Comparison of ENCODE assay signal across 17 cellular contexts in the genomic region with DNA sequence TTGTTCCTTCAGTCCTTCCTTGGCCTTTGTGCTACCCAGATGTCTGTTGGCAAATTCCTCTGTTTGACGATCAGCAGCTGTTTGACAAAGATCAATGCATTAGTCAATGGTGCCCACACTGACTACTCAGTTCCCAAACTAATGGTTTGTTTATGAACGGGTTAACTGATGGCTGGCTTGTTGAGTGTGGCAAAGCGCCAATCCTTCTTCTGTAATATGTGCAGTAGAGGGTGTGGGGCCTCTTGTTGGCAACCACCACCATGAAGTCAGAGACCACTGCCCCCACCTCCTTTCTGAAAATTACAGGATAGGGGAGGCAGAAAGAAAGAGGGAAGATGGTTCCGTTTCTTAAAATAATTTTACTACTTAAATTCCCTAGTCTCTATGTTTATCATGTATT. TPM values are rescaled to one million over a fixed set of nuclear protein-coding genes. Genes with fewer than 3 reads are reported as not detected.
DNase-seq lines count a peak whose midpoint lies in the region; ATAC-seq and TF ChIP-seq lines count a peak whose summit lies in the region.
"Had no signal": no experiment of that assay in that cellular context is flagged by ENCODE, and none has a peak within 500 bp of the region (broad histone marks: within the 10 kb centered on the region; RNA-seq: fewer than 3 reads in every experiment).

No MANE protein-coding gene starts in this region.

- H2BK5ac ChIP-seq in IMR-90 (ENCODE audit: low read depth, low read length, poor library complexity, severe bottlenecking) (no peak overlapping the region), neuronal stem cell (ENCODE audit: low read length) (no peak overlapping the region)

- intact Hi-C loops in IMR-90 (cut with micrococcal nuclease), result loop anchor here (10.0 kb wide), 2 partner anchors 214 to 324 kb away; no protein-coding TSS in a partner anchor
- intact Hi-C loops in OCI-LY7 (cut with micrococcal nuclease; ENCODE audit: unreplicated experiment), result no loop called here

- peaks cover 30% of the 10 kb centered on the region for H3K4me1 ChIP-seq in GM23248 (ENCODE audit: insufficient read depth)
- peaks cover 7% of the 10 kb centered on the region for H3K4me1 ChIP-seq in IMR-90 (ENCODE audit: control insufficient read depth, insufficient read depth, low read length)
- peaks cover 6 to 14% of the 10 kb centered on the region in 2 donors for H3K4me1 ChIP-seq in neuronal stem cell (ENCODE audit: control insufficient read depth in 2 of 2, insufficient read depth in 1 of 2, low read depth in 1 of 2, low read length in 2 of 2)
- no peaks in the 10 kb centered on the region for H3K4me1 ChIP-seq in OCI-LY7 (ENCODE audit: insufficient read depth, low read length, poor library complexity, severe bottlenecking)
- H3K4me1 ChIP-seq: foreskin keratinocyte had no signal

- no peak overlapping the region for H2AK9ac ChIP-seq in IMR-90 (replicated peaks; ENCODE audit: low read depth, low read length, poor library complexity)

- no peak overlapping the region for H4K5ac ChIP-seq in IMR-90 (ENCODE audit: low read depth, low read length)

- 0 out of 4 replicates have a peak overlapping the region, but pooled peaks of 1 of the 2 experiments have one; percentile 29 for H4K8ac ChIP-seq in IMR-90 (ENCODE audit: low read depth in 2 of 2, low read length in 2 of 2)
- no peak overlapping the region for H4K8ac ChIP-seq in neuronal stem cell (ENCODE audit: low read depth, low read length)

- DNase-seq in GM23248 (no peak), IMR-90 (no peak), astrocyte of the hippocampus (ENCODE audit: low read depth, low spot score) (peak; percentile 53), neuronal stem cell (ENCODE audit: low spot score) (no peak), OCI-LY7 (ENCODE audit: low spot score) (no peak), H7 (no peak)
- DNase-seq: activated naive CD8-positive, alpha-beta T cell treated with anti-CD3 and anti-CD28 coated beads for 36 hours; effector memory CD8-positive, alpha-beta T cell; NCI-H1417 treated with DMSO at 0.1 percent for 48 hours; NCI-H2081 treated with DMSO at 0.1 percent for 48 hours; NCI-H510A; T-helper 9 cell had no signal

- H3K36me3 ChIP-seq in GM23248 (ENCODE audit: low read depth), result no peaks in the 10 kb centered on the region
- H3K36me3 ChIP-seq in IMR-90 (ENCODE audit: control insufficient read depth, insufficient read depth, low read length), result no peaks in the 10 kb centered on the region
- H3K36me3 ChIP-seq in neuronal stem cell (replicated peaks in 1 of 2; ENCODE audit: control insufficient read depth in 2 of 2, insufficient read depth in 2 of 2, low read length in 2 of 2), result no peaks in the 10 kb centered on the region
- H3K36me3 ChIP-seq in OCI-LY7 (ENCODE audit: insufficient read depth, low read length), result no peaks in the 10 kb centered on the region
- no peaks in the 10 kb centered on the region for H3K36me3 ChIP-seq in H7 (replicated peaks; ENCODE audit: control insufficient read depth, insufficient read depth, low read length)
- H3K36me3 ChIP-seq: sigmoid colon had no signal

- POLR2A ChIA-PET in IMR-90 (lab: Charles Lee; ENCODE audit: unreplicated experiment), result no interaction called here
- POLR2A ChIA-PET in OCI-LY7 (lab: Charles Lee), result no interaction called here

- H3K4me3 ChIP-seq in GM23248 (no peak overlapping the region), IMR-90 (ENCODE audit: insufficient read depth, low read depth, low read length) (no peak overlapping the region), neuronal stem cell (ENCODE audit: low read length in 2 of 2) (no peak overlapping the region), OCI-LY7 (ENCODE audit: low read depth, low read length, poor library complexity, severe bottlenecking) (no peak overlapping the region), H7 (ENCODE audit: insufficient read depth, low read depth, low read length) (no peak overlapping the region)
- H3K4me3 ChIP-seq: sigmoid colon had no signal

- peaks cover 14% of the 10 kb centered on the region for H3K9me1 ChIP-seq in IMR-90 (ENCODE audit: insufficient read depth, low read length)

- no peaks in the 10 kb centered on the region for H4K20me1 ChIP-seq in GM23248 (ENCODE audit: insufficient read depth)
- no peaks in the 10 kb centered on the region for H4K20me1 ChIP-seq in IMR-90 (ENCODE audit: insufficient read depth, low read length)
- no peaks in the 10 kb centered on the region for H4K20me1 ChIP-seq in OCI-LY7 (ENCODE audit: insufficient read depth, low read length)

- H3K79me2 ChIP-seq in GM23248 (ENCODE audit: insufficient read depth), result no peaks in the 10 kb centered on the region
- no peaks in the 10 kb centered on the region for H3K79me2 ChIP-seq in OCI-LY7 (ENCODE audit: insufficient read depth, low read depth, low read length)

- H3K4ac ChIP-seq in IMR-90 (ENCODE audit: low read depth, low read length) (no peak overlapping the region; the same call in 1 of the 2 replicates), neuronal stem cell (ENCODE audit: low read length) (no peak overlapping the region)

- peak overlapping the region; percentile 32; the same call in 1 of the 2 replicates for H2BK120ac ChIP-seq in IMR-90 (ENCODE audit: low read depth, low read length)
- no peak overlapping the region for H2BK120ac ChIP-seq in neuronal stem cell (ENCODE audit: low read depth, low read length)

- H4K91ac ChIP-seq in IMR-90 (ENCODE audit: insufficient read depth, low read depth, low read length) (no peak overlapping the region; the same call in 1 of the 2 replicates), neuronal stem cell (ENCODE audit: low read depth, low read length, poor library complexity) (no peak overlapping the region)

- no peak overlapping the region for H2AFZ ChIP-seq in GM23248
- H2AFZ ChIP-seq in IMR-90 (replicated peaks; ENCODE audit: low read length, poor library complexity), result peak overlapping the region; percentile 75
- H2AFZ ChIP-seq in neuronal stem cell (ENCODE audit: low read length), result peak overlapping the region; percentile 69
- H2AFZ ChIP-seq in OCI-LY7 (ENCODE audit: low read length), result no peak overlapping the region

- no peak overlapping the region for H3K56ac ChIP-seq in IMR-90 (ENCODE audit: extremely low read depth, insufficient read depth, low read length)

- H2BK15ac ChIP-seq in IMR-90 (ENCODE audit: low read depth, low read length) (no peak overlapping the region; the same call in 2 of the 3 replicates), neuronal stem cell (ENCODE audit: low read length) (no peak overlapping the region)

- H3K27me3 ChIP-seq in GM23248 (replicated peaks; ENCODE audit: insufficient read depth) (no peaks in the 10 kb centered on the region), IMR-90 (ENCODE audit: control insufficient read depth, insufficient read depth, low read length) (peaks cover 9% of the 10 kb centered on the region; the same call in 1 of the 2 replicates), neuronal stem cell (ENCODE audit: control insufficient read depth in 3 of 3, insufficient read depth in 3 of 3, low read depth in 1 of 3, low read length in 3 of 3) (peaks cover 2 to 26% (median 14%) of the 10 kb centered on the region in 3 experiments), H7 (ENCODE audit: control insufficient read depth, insufficient read depth, low read length) (peaks cover 62% of the 10 kb centered on the region)
- H3K27me3 ChIP-seq: sigmoid colon had no signal

- H3K14ac ChIP-seq in IMR-90 (replicated peaks; ENCODE audit: low read depth, low read length), result peak overlapping the region; percentile 69
- H3K14ac ChIP-seq in neuronal stem cell (ENCODE audit: low read length), result no peak overlapping the region

- BruUV-seq in IMR-90 (replicated peaks; lab: Mats Ljungman, UMichigan) (no TSS peak), OCI-LY7 (replicated peaks; lab: Mats Ljungman, UMichigan) (no TSS peak)

- no peak overlapping the region for H3K18ac ChIP-seq in IMR-90 (ENCODE audit: low read depth, low read length)
- no peak overlapping the region for H3K18ac ChIP-seq in neuronal stem cell (ENCODE audit: low read length)

- in situ Hi-C loops in GM23248 (cut with MboI), result no loop called here
- in situ Hi-C loops in IMR-90 (cut with MboI; ENCODE audit: low sequenced_read_pairs), result no loop called here

- H3K9ac ChIP-seq in GM23248 (no peak overlapping the region), IMR-90 (ENCODE audit: low read depth, low read length) (no peak overlapping the region), neuronal stem cell (ENCODE audit: low read depth, low read length, poor library complexity) (no peak overlapping the region)

- no peak overlapping the region for H2AK5ac ChIP-seq in IMR-90 (ENCODE audit: low read depth, low read length)
- H2AK5ac ChIP-seq in neuronal stem cell (ENCODE audit: low read depth, low read length), result no peak overlapping the region

- H3K4me2 ChIP-seq in GM23248 (ENCODE audit: unreplicated experiment), result peak overlapping the region; percentile 70
- H3K4me2 ChIP-seq in IMR-90 (ENCODE audit: low read depth, low read length), result no peak overlapping the region; the same call in 1 of the 2 replicates
- H3K4me2 ChIP-seq in neuronal stem cell (ENCODE audit: insufficient read depth, low read length, poor library complexity, severe bottlenecking), result no peak overlapping the region
- no peak overlapping the region for H3K4me2 ChIP-seq in OCI-LY7 (ENCODE audit: low read length)

- 41 to 45% methylated on average over 4 of the region's 4 CpGs for WGBS in GM23248 (ENCODE audit: low coverage in 1 of 2, low lambda C conversion rate in 2 of 2, missing lambda C conversion rate in 2 of 2), 2 experiments
- no CpG with 5 or more reads among the region's 4 CpGs for WGBS in IMR-90 (ENCODE audit: extremely low coverage in 2 of 2, insufficient read length in 1 of 2), 2 experiments
- WGBS in neuronal stem cell (ENCODE audit: extremely low coverage in 2 of 2, insufficient read length in 2 of 2, insufficient replicate concordance in 1 of 2), 2 donors, result no CpG with 5 or more reads among the region's 4 CpGs

- no peaks in the 10 kb centered on the region for H3K9me3 ChIP-seq in GM23248 (ENCODE audit: low read depth)
- H3K9me3 ChIP-seq in IMR-90 (ENCODE audit: control insufficient read depth, insufficient read depth, low read length), result no peaks in the 10 kb centered on the region
- H3K9me3 ChIP-seq in neuronal stem cell (replicated peaks in 1 of 2; ENCODE audit: control insufficient read depth in 2 of 2, insufficient read depth in 1 of 2, low read depth in 1 of 2, low read length in 2 of 2), result no peaks in the 10 kb centered on the region
- H3K9me3 ChIP-seq in OCI-LY7 (ENCODE audit: low read length), result no peaks in the 10 kb centered on the region
- H3K9me3 ChIP-seq: sigmoid colon had no signal

- H3K79me1 ChIP-seq in IMR-90 (ENCODE audit: low read depth in 1 of 2, low read length in 2 of 2) (no peaks in the 10 kb centered on the region), neuronal stem cell (ENCODE audit: low read depth, low read length) (no peaks in the 10 kb centered on the region)

- TF ChIP-seq RAD21 in IMR-90 (IDR thresholded peaks at IDR 0.05; ENCODE audit: low read length), result no peak

- CTCF ChIA-PET in IMR-90 (lab: Yijun Ruan, JAX), result interaction anchor here (0.6 kb wide), 1 partner anchor 17 kb away, joined by 3 read pairs; no protein-coding TSS in a partner anchor
- CTCF ChIA-PET in OCI-LY7 (lab: Charles Lee; ENCODE audit: unreplicated experiment), result no interaction called here

- no peak for TF ChIP-seq POLR2A in IMR-90 (IDR thresholded peaks at IDR 0.05; ENCODE audit: low read depth, low read length)

- no peak overlapping the region for H2BK12ac ChIP-seq in neuronal stem cell (ENCODE audit: low read length)

- H3K23ac ChIP-seq in IMR-90 (ENCODE audit: low read depth, low read length), result peak overlapping the region; percentile 60; the same call in 1 of the 2 replicates
- H3K23ac ChIP-seq in neuronal stem cell (ENCODE audit: low read depth, low read length, poor library complexity), result no peak overlapping the region

- H2BK20ac ChIP-seq in IMR-90 (ENCODE audit: low read depth, low read length), result 0 out of 2 replicates have a peak overlapping the region, but pooled peaks have one; percentile 20

- H3K27ac ChIP-seq in GM23248 (no peak overlapping the region), IMR-90 (ENCODE audit: insufficient read depth, low read length) (no peak overlapping the region), neuronal stem cell (replicated peaks; ENCODE audit: low read length) (peak overlapping the region; percentile 34), OCI-LY7 (ENCODE audit: low read depth, low read length, poor library complexity, severe bottlenecking) (no peak overlapping the region)
- H3K27ac ChIP-seq: foreskin keratinocyte had no signal

- dilution Hi-C loops in IMR-90 (cut with HindIII; ENCODE audit: low sequenced_read_pairs, unreplicated experiment), result no loop called here

- H3F3A ChIP-seq in GM23248 (ENCODE audit: insufficient read depth), result peaks cover 38% of the 10 kb centered on the region

- H3K9me2 ChIP-seq in GM23248 (ENCODE audit: insufficient read depth), result no peaks in the 10 kb centered on the region
- no peaks in the 10 kb centered on the region for H3K9me2 ChIP-seq in OCI-LY7 (ENCODE audit: insufficient read depth, low read length)

- ATAC-seq in IMR-90 (ENCODE audit: low read depth) (no peak), HG03520 (IDR thresholded peaks at IDR 0.05; ENCODE audit: unreplicated experiment) (no peak)
- ATAC-seq: effector memory CD8-positive, alpha-beta T cell; esophagus mucosa had no signal

- TF ChIP-seq CTCF in IMR-90 (conservative IDR thresholded peaks at IDR 0.05; ENCODE audit: low read depth, low read length) (no peak), OCI-LY7 (conservative IDR thresholded peaks at IDR 0.05; ENCODE audit: low read length) (no peak)

RNA-seq across cellular contexts. Expression of a gene that starts 2.6 kb away (rescaled TPM):
- total RNA-seq in GM23248 (2014; rRNA removed; shearing (Covaris generic)), result 2.9 and 6.2 TPM in 2 replicates
- polyA plus RNA-seq in GM23248 (2016; fragmentation: Nextera tagmentation; extraction: Ambion mirVana), result 3.7 TPM in 2 replicates
- total RNA-seq in IMR-90 (2012; rRNA removed), result 3.9 and 4.5 TPM in 2 replicates
- polyA plus RNA-seq in IMR-90 (2012; rRNA removed), result 2.2 TPM in 2 replicates
- polyA plus RNA-seq in IMR-90 (2012; cell fraction: cytosol; rRNA removed), result 0.76 and 0.87 TPM in 2 replicates
- 0.97 and 3.2 TPM in 2 replicates for polyA plus RNA-seq in IMR-90 (2012; cell fraction: nucleus; rRNA removed; ENCODE audit: low replicate concordance)
- 1.4 TPM for polyA plus RNA-seq in neuronal stem cell (2013, experiment 1 of 2)
- polyA plus RNA-seq in neuronal stem cell (2013, experiment 2 of 2), result 1.3 TPM
- total RNA-seq in OCI-LY7 (2014; rRNA removed; shearing (Covaris generic)), result 0.03 and 0.06 TPM in 2 replicates
- total RNA-seq in OCI-LY7 (2022), result not detected in 2 replicates
- 0.52 and 0.69 TPM in 2 replicates for total RNA-seq in H7 (2014; rRNA removed; shearing (Covaris generic))
- total RNA-seq: activated naive CD8-positive, alpha-beta T cell treated with anti-CD3 and anti-CD28 coated beads for 36 hours; mononuclear cell had no signal

Comparison
In these comparisons a context has a peak if more than half of its experiments do, and no peak if none do; other contexts are left out.
1. H2AFZ ChIP-seq: peak in IMR-90 (single experiment) and neuronal stem cell (single experiment); none in GM23248 (single experiment) and OCI-LY7 (single experiment).